Comparison of ENCODE assay signal across 8 cellular contexts in genomic region chr1:229508823-229509337, GRCh38.
DNase-seq lines count a peak whose midpoint lies in the region; ATAC-seq lines count a peak whose summit lies in the region.

No MANE protein-coding gene starts in this region.

- H2AFZ ChIP-seq in neuron (ENCODE audit: low read depth, low read length): peak overlapping the region; percentile 64

- ATAC-seq in GM21576 (IDR thresholded peaks at IDR 0.05; ENCODE audit: unreplicated experiment) (peak; percentile 5), GM19324 (IDR thresholded peaks at IDR 0.05; ENCODE audit: low FRiP score, unreplicated experiment) (no peak), HG02763 (IDR thresholded peaks at IDR 0.05; ENCODE audit: unreplicated experiment) (no peak)

- no peaks in the 10 kb centered on the region for H3K9me3 ChIP-seq in neuron (ENCODE audit: low read length)

- peak overlapping the region; percentile 82 for H3K4me3 ChIP-seq in neuron (ENCODE audit: low read length)

- DNase-seq in SHP77 treated with DMSO at 0.1 percent for 48 hours (lab: John Stamatoyannopoulos, UW): peak; percentile 21
- no peak for DNase-seq in epithelial cell of prostate (ENCODE audit: low read depth, low spot score)
- no peak for DNase-seq in amniotic stem cell (lab: John Stamatoyannopoulos, UW)
- no peak for DNase-seq in stimulated activated CD4-positive, alpha-beta T cell treated with anti-CD3 and anti-CD28 coated beads, Interleukin-4, amount 100 ng/mL, for 24 hours

- peaks cover 12% of the 10 kb centered on the region for H3K36me3 ChIP-seq in neuron (ENCODE audit: insufficient read depth, low read length)

- peak overlapping the region; percentile 86 for H3K27ac ChIP-seq in epithelial cell of prostate

- peaks cover 17% of the 10 kb centered on the region for H3K4me1 ChIP-seq in neuron (ENCODE audit: insufficient read depth, low read length)

- H3K27me3 ChIP-seq in neuron (ENCODE audit: insufficient read depth, low read length): no peaks in the 10 kb centered on the region
